1 cellular context compared by ENCODE assay signal in genomic region chr4:706834-707598, GRCh38.
TF ChIP-seq lines count a peak whose summit lies in the region.

No MANE protein-coding gene starts in this region.

TF ChIP-seq in HepG2, 621 proteins besides CTCF, POLR2A, EP300 and RAD21:
- TF ChIP-seq REL (CRISPR knock-in tag; conservative IDR thresholded peaks at IDR 0.05) (no peak), CEBPB (IDR thresholded peaks at IDR 0.05; ENCODE audit: borderline replicate concordance, low read depth, low read length) (no peak), ZIK1 (CRISPR knock-in tag; IDR thresholded peaks at IDR 0.05; ENCODE audit: borderline replicate concordance, low read depth) (no peak), NCOA1 (CRISPR knock-in tag; IDR thresholded peaks at IDR 0.05) (no peak), GPN1 (CRISPR knock-in tag; IDR thresholded peaks at IDR 0.05; ENCODE audit: borderline replicate concordance) (no peak), HNRNPH1 (optimal IDR thresholded peaks at IDR 0.05; ENCODE audit: low read depth, low read length) (no peak), ZNF24 (IDR thresholded peaks at IDR 0.05) (no peak), ZNF143 (CRISPR knock-in tag; IDR thresholded peaks at IDR 0.05) (no peak), ZBTB39 (CRISPR knock-in tag; IDR thresholded peaks at IDR 0.05) (no peak), ZNF749 (CRISPR knock-in tag; IDR thresholded peaks at IDR 0.05; ENCODE audit: borderline replicate concordance) (0 out of 2 replicates have a peak, but pooled peaks have one; percentile 11), BRD4 (CRISPR knock-in tag; IDR thresholded peaks at IDR 0.05) (no peak), ZNF891 (CRISPR knock-in tag; IDR thresholded peaks at IDR 0.05) (0 out of 2 replicates have a peak, but pooled peaks have one; percentile 30), THAP8 (CRISPR knock-in tag; IDR thresholded peaks at IDR 0.05; ENCODE audit: borderline replicate concordance) (no peak), ZNF563 (CRISPR knock-in tag; IDR thresholded peaks at IDR 0.05) (no peak), TFDP1 (CRISPR knock-in tag; IDR thresholded peaks at IDR 0.05; ENCODE audit: borderline replicate concordance) (no peak), NFE2 (CRISPR knock-in tag; IDR thresholded peaks at IDR 0.05) (no peak)
